In genomic region chr16:11181242-11181888, GRCh38 we compare ENCODE assay signal across 15 cellular contexts.
A peak's percentile ranks its signal among the peaks of the same experiment; 100 is the strongest.
DNase-seq lines count a peak whose midpoint lies in the region; ATAC-seq and TF ChIP-seq lines count a peak whose summit lies in the region.
"Had no signal": no experiment of that assay in that cellular context is flagged by ENCODE, and none has a peak within 500 bp of the region (broad histone marks: within the 10 kb centered on the region; RNA-seq: fewer than 3 reads in every experiment).

No MANE protein-coding gene starts in this region.

- no peak overlapping the region for H3K4me3 ChIP-seq in OCI-LY7 (ENCODE audit: low read depth, low read length, poor library complexity, severe bottlenecking)
- H3K4me3 ChIP-seq: heart right ventricle, SJCRH30 had no signal

- no peaks in the 10 kb centered on the region for H3K27me3 Mint-ChIP-seq in stimulated activated naive CD8-positive, alpha-beta T cell treated with anti-CD3 and anti-CD28 coated beads, Interleukin-15, Interleukin-2, amounts not matched to agents 100 ng/mL and 50 ng/mL, for 24 hours
- no peaks in the 10 kb centered on the region for H3K27me3 Mint-ChIP-seq in activated CD8-positive, alpha-beta T cell treated with anti-CD3 and anti-CD28 coated beads, Interleukin-2, amount 10 ng/mL, durations not matched to agents 7 days and 5 days (ENCODE audit: low read depth)
- peaks cover 8% of the 10 kb centered on the region for H3K27me3 Mint-ChIP-seq in endothelial cell (ENCODE audit: unreplicated experiment)

- TF ChIP-seq CTCF in foreskin keratinocyte (conservative IDR thresholded peaks at IDR 0.05), result no peak
- TF ChIP-seq CTCF in endothelial cell (IDR thresholded peaks at IDR 0.05; ENCODE audit: unreplicated experiment), result no peak
- TF ChIP-seq CTCF in OCI-LY7 (conservative IDR thresholded peaks at IDR 0.05; ENCODE audit: low read length), result no peak

- H3K36me3 ChIP-seq in OCI-LY7 (ENCODE audit: insufficient read depth, low read length), result no peaks in the 10 kb centered on the region
- H3K36me3 ChIP-seq: SJCRH30 had no signal

- BruUV-seq in OCI-LY7 (replicated peaks; lab: Mats Ljungman, UMichigan), result no TSS peak

- peaks cover 26% of the 10 kb centered on the region for H3K36me3 Mint-ChIP-seq in stimulated activated naive CD8-positive, alpha-beta T cell treated with anti-CD3 and anti-CD28 coated beads, Interleukin-15, Interleukin-2, amounts not matched to agents 100 ng/mL and 50 ng/mL, for 24 hours (ENCODE audit: low read depth)
- peaks cover 44% of the 10 kb centered on the region for H3K36me3 Mint-ChIP-seq in activated CD8-positive, alpha-beta T cell treated with anti-CD3 and anti-CD28 coated beads, Interleukin-2, amount 10 ng/mL, durations not matched to agents 7 days and 5 days (ENCODE audit: low read depth)
- peaks cover 16% of the 10 kb centered on the region for H3K36me3 Mint-ChIP-seq in endothelial cell (ENCODE audit: low read depth, unreplicated experiment)

- no peaks in the 10 kb centered on the region for H3K79me2 ChIP-seq in OCI-LY7 (ENCODE audit: insufficient read depth, low read depth, low read length)

- intact Hi-C loops in OCI-LY7 (cut with micrococcal nuclease; ENCODE audit: unreplicated experiment), result no loop called here

- no peaks in the 10 kb centered on the region for H3K9me3 ChIP-seq in OCI-LY7 (ENCODE audit: low read length)
- H3K9me3 ChIP-seq: heart right ventricle, SJCRH30 had no signal

- peak overlapping the region; percentile 92 for H3K27ac Mint-ChIP-seq in stimulated activated naive CD8-positive, alpha-beta T cell treated with anti-CD3 and anti-CD28 coated beads, Interleukin-15, Interleukin-2, amounts not matched to agents 100 ng/mL and 50 ng/mL, for 24 hours
- H3K27ac Mint-ChIP-seq in activated CD8-positive, alpha-beta T cell treated with anti-CD3 and anti-CD28 coated beads, Interleukin-2, amount 10 ng/mL, durations not matched to agents 7 days and 5 days, result peak overlapping the region; percentile 88
- H3K27ac Mint-ChIP-seq in endothelial cell (ENCODE audit: unreplicated experiment), result no peak overlapping the region
- H3K27ac Mint-ChIP-seq: HFFc6 had no signal

- H3K4me3 Mint-ChIP-seq in stimulated activated naive CD8-positive, alpha-beta T cell treated with anti-CD3 and anti-CD28 coated beads, Interleukin-15, Interleukin-2, amounts not matched to agents 100 ng/mL and 50 ng/mL, for 24 hours, result peak overlapping the region; percentile 33
- no peak overlapping the region for H3K4me3 Mint-ChIP-seq in activated CD8-positive, alpha-beta T cell treated with anti-CD3 and anti-CD28 coated beads, Interleukin-2, amount 10 ng/mL, durations not matched to agents 7 days and 5 days
- no peak overlapping the region for H3K4me3 Mint-ChIP-seq in endothelial cell (ENCODE audit: unreplicated experiment)
- H3K4me3 Mint-ChIP-seq: HFFc6 had no signal

- CTCF ChIA-PET in activated CD8-positive, alpha-beta T cell treated with anti-CD3 and anti-CD28 coated beads, Interleukin-2, amount 10 ng/mL, durations not matched to agents 7 days and 5 days (lab: Charles Lee), result interaction anchor here (1.0 to 1.5 kb wide), 3 partner anchors 14 to 81 kb away, joined by 3 read pairs; partner anchors contain the start of gene SOCS1
- CTCF ChIA-PET in OCI-LY7 (lab: Charles Lee; ENCODE audit: unreplicated experiment), result no interaction called here

- no peak overlapping the region for H3K4me2 ChIP-seq in OCI-LY7 (ENCODE audit: low read length)

- no peak overlapping the region for H2AFZ ChIP-seq in OCI-LY7 (ENCODE audit: low read length)

- no peak for ATAC-seq in stimulated activated naive CD8-positive, alpha-beta T cell treated with anti-CD3 and anti-CD28 coated beads, Interleukin-15, Interleukin-2, amounts not matched to agents 100 U/mL and 50 U/mL, for 24 hours
- no peak for ATAC-seq in activated CD8-positive, alpha-beta T cell treated with anti-CD3 and anti-CD28 coated beads, Interleukin-2, amount 10 ng/mL, durations not matched to agents 7 days and 5 days
- peak; percentile 49 for ATAC-seq in foreskin keratinocyte

- POLR2A ChIA-PET in activated CD8-positive, alpha-beta T cell treated with anti-CD3 and anti-CD28 coated beads, Interleukin-2, amount 10 ng/mL, durations not matched to agents 7 days and 5 days (lab: Charles Lee), result no interaction called here
- POLR2A ChIA-PET in OCI-LY7 (lab: Charles Lee), result interaction anchor here (0.6 kb wide), 1 partner anchor 44 kb away, joined by 3 read pairs; no protein-coding TSS in a partner anchor

- peaks cover 14% of the 10 kb centered on the region for H3K4me1 ChIP-seq in foreskin keratinocyte
- H3K4me1 ChIP-seq in OCI-LY7 (ENCODE audit: insufficient read depth, low read length, poor library complexity, severe bottlenecking), result no peaks in the 10 kb centered on the region
- H3K4me1 ChIP-seq: SJCRH30 had no signal

- peaks cover 79% of the 10 kb centered on the region for H3K4me1 Mint-ChIP-seq in stimulated activated naive CD8-positive, alpha-beta T cell treated with anti-CD3 and anti-CD28 coated beads, Interleukin-15, Interleukin-2, amounts not matched to agents 100 ng/mL and 50 ng/mL, for 24 hours (ENCODE audit: low read depth)
- H3K4me1 Mint-ChIP-seq in activated CD8-positive, alpha-beta T cell treated with anti-CD3 and anti-CD28 coated beads, Interleukin-2, amount 10 ng/mL, durations not matched to agents 7 days and 5 days (ENCODE audit: low read depth), result peaks cover 71% of the 10 kb centered on the region
- peaks cover 3% of the 10 kb centered on the region for H3K4me1 Mint-ChIP-seq in endothelial cell (ENCODE audit: unreplicated experiment)

- DNase-seq in stimulated activated naive CD8-positive, alpha-beta T cell treated with anti-CD3 and anti-CD28 coated beads, Interleukin-15, Interleukin-2, amounts not matched to agents 100 U/mL and 50 U/mL, for 24 hours, result no peak
- no peak for DNase-seq in activated CD8-positive, alpha-beta T cell treated with anti-CD3 and anti-CD28 coated beads, Interleukin-2, amount 10 ng/mL, durations not matched to agents 7 days and 5 days
- DNase-seq in foreskin keratinocyte (no peak), kidney tubule cell (ENCODE audit: low spot score) (no peak), endothelial cell (ENCODE audit: low spot score) (no peak), OCI-LY7 (ENCODE audit: low spot score) (no peak)
- DNase-seq in effector CD8-positive, alpha-beta T cell (lab: John Stamatoyannopoulos, UW), result no peak
- DNase-seq: activated effector memory CD4-positive, alpha-beta T cell treated with anti-CD3 and anti-CD28 coated beads, Interleukin-2, amount 50 U/mL, for 16 hours; heart right ventricle; HFFc6; islet precursor cell; mesenchymal stem cell; NCI-H2029 treated with DMSO at 0.1 percent for 48 hours; SJCRH30 had no signal

- no peaks in the 10 kb centered on the region for H3K27me3 ChIP-seq in foreskin keratinocyte
- H3K27me3 ChIP-seq: heart right ventricle, SJCRH30 had no signal

- H3K27ac ChIP-seq in foreskin keratinocyte, result no peak overlapping the region
- no peak overlapping the region for H3K27ac ChIP-seq in OCI-LY7 (ENCODE audit: low read depth, low read length, poor library complexity, severe bottlenecking)
- H3K27ac ChIP-seq: SJCRH30 had no signal

- no peaks in the 10 kb centered on the region for H4K20me1 ChIP-seq in OCI-LY7 (ENCODE audit: insufficient read depth, low read length)

- no peaks in the 10 kb centered on the region for H3K9me2 ChIP-seq in OCI-LY7 (ENCODE audit: insufficient read depth, low read length)

- H3K9me3 Mint-ChIP-seq in stimulated activated naive CD8-positive, alpha-beta T cell treated with anti-CD3 and anti-CD28 coated beads, Interleukin-15, Interleukin-2, amounts not matched to agents 100 ng/mL and 50 ng/mL, for 24 hours, result no peaks in the 10 kb centered on the region
- H3K9me3 Mint-ChIP-seq in activated CD8-positive, alpha-beta T cell treated with anti-CD3 and anti-CD28 coated beads, Interleukin-2, amount 10 ng/mL, durations not matched to agents 7 days and 5 days (ENCODE audit: insufficient read depth), result no peaks in the 10 kb centered on the region
- H3K9me3 Mint-ChIP-seq in endothelial cell (ENCODE audit: unreplicated experiment), result no peaks in the 10 kb centered on the region
- H3K9me3 Mint-ChIP-seq: HFFc6 had no signal
